ENCODE assay signal across 8 cellular contexts in genomic region chr14:65411656-65412188, GRCh38. TPM values are rescaled to one million over a fixed set of nuclear protein-coding genes. Genes with fewer than 3 reads are reported as not detected.
A peak's percentile ranks its signal among the peaks of the same experiment; 100 is the strongest.
DNase-seq lines count a peak whose midpoint lies in the region; ATAC-seq and TF ChIP-seq lines count a peak whose summit lies in the region.

No MANE protein-coding gene starts in this region.

- peak; percentile 91 for DNase-seq in HFFc6
- peak; percentile 73 for DNase-seq in NCI-H1048 (lab: John Stamatoyannopoulos, UW)
- DNase-seq in SW 1271 (lab: John Stamatoyannopoulos, UW), result peak; percentile 86 to 89
- peak; percentile 98 for DNase-seq in adipocyte (ENCODE audit: low read depth)
- peak; percentile 94 to 97 (median 95) for DNase-seq in heart left ventricle
- peak; percentile 96 for DNase-seq in pons (ENCODE audit: low spot score)
- DNase-seq in type B pancreatic cell (ENCODE audit: extremely low spot score, unreplicated experiment), result peak; percentile 88

- no peaks in the 10 kb centered on the region for H3K9me3 Mint-ChIP-seq in HFFc6
- H3K9me3 Mint-ChIP-seq in type B pancreatic cell, result no peaks in the 10 kb centered on the region

- ATAC-seq in heart left ventricle, result peak; percentile 88 to 95 (median 93)

- peaks cover 17% of the 10 kb centered on the region for H3K4me1 ChIP-seq in adipocyte (ENCODE audit: control insufficient read depth, insufficient read depth, low read length)
- peaks cover 0 to 21% (median 10%) of the 10 kb centered on the region in 12 donors for H3K4me1 ChIP-seq in heart left ventricle

- TF ChIP-seq POLR2A in heart left ventricle (IDR thresholded peaks at IDR 0.05), result peak in 1 of 2 donors; percentile 80

- H3K4me1 Mint-ChIP-seq in HFFc6 (ENCODE audit: low read depth) (peaks cover 39% of the 10 kb centered on the region), type B pancreatic cell (ENCODE audit: unreplicated experiment) (peaks cover 18% of the 10 kb centered on the region)

- peak overlapping the region; percentile 97 for H3K4me3 Mint-ChIP-seq in HFFc6
- peak overlapping the region; percentile 94 for H3K4me3 Mint-ChIP-seq in type B pancreatic cell

- TF ChIP-seq CTCF in HFFc6 (IDR thresholded peaks at IDR 0.05), result no peak
- TF ChIP-seq CTCF in heart left ventricle (IDR thresholded peaks at IDR 0.05), result no peak
- no peak for TF ChIP-seq CTCF in type B pancreatic cell (conservative IDR thresholded peaks at IDR 0.05)

- H3K4me3 ChIP-seq in GM08714 (ENCODE audit: low read length) (peak overlapping the region; percentile 93), adipocyte (ENCODE audit: low read length) (peak overlapping the region; percentile 97), heart left ventricle (peak overlapping the region; percentile 70 to 94 (median 81))

- peak overlapping the region; percentile 76 to 96 (median 90) for H3K27ac ChIP-seq in heart left ventricle

- H3K36me3 Mint-ChIP-seq in HFFc6 (ENCODE audit: low read depth) (no peaks in the 10 kb centered on the region), type B pancreatic cell (no peaks in the 10 kb centered on the region)

- H3K36me3 ChIP-seq in adipocyte (ENCODE audit: control insufficient read depth, insufficient read depth, low read length, severe bottlenecking) (no peaks in the 10 kb centered on the region), heart left ventricle (no peaks in the 10 kb centered on the region)

- intact Hi-C loops in heart left ventricle (cut with DNase I), result loop anchor here (1.0 to 10.0 kb wide), 21 partner anchors 174 to 663 kb away; partner anchors contain the start of genes FNTB (in 2 of the 10) and MAX (in 2 of the 10)

- peak overlapping the region; percentile 99 for H3K9ac ChIP-seq in adipocyte (ENCODE audit: low read length)

- H3K27me3 Mint-ChIP-seq in HFFc6 (ENCODE audit: insufficient read depth), result peaks cover 5% of the 10 kb centered on the region; the same call in 1 of the 2 replicates
- H3K27me3 Mint-ChIP-seq in type B pancreatic cell, result no peaks in the 10 kb centered on the region

- H3K27ac Mint-ChIP-seq in HFFc6 (peak overlapping the region; percentile 99), type B pancreatic cell (peak overlapping the region; percentile 96)

- 0 to 1% (median 0%) methylated on average over 13 to 42 of the region's 42 CpGs for WGBS in heart left ventricle, 4 donors

- no peaks in the 10 kb centered on the region for H3K9me3 ChIP-seq in adipocyte (ENCODE audit: control insufficient read depth, low read length)
- no peaks in the 10 kb centered on the region for H3K9me3 ChIP-seq in heart left ventricle

- no peaks in the 10 kb centered on the region for H3K27me3 ChIP-seq in adipocyte (replicated peaks; ENCODE audit: control insufficient read depth, insufficient read depth, low read length)
- H3K27me3 ChIP-seq in heart left ventricle, result no peaks in the 10 kb centered on the region

RNA-seq across cellular contexts. Expression of gene FUT8, which starts 0.8 kb away (rescaled TPM):
- total RNA-seq in HFFc6 (2021; fragmentation: NEBNext Ultra II Directional; extraction: Animal tissue kit (Norgen Biotek cat#: 25700)), result 10 to 100 TPM; 59.5 to 70.4 (median 63.8) TPM
- total RNA-seq in heart left ventricle (10 to 100 TPM; 10.2 to 17.3 (median 12.4) TPM), type B pancreatic cell (ENCODE audit: low replicate concordance) (50.9 and 67.4 TPM in 2 replicates)
- polyA plus RNA-seq in heart left ventricle, result 1 to 10 TPM; 2.8 to 8.9 TPM

Comparison
In these comparisons a context has a peak if more than half of its experiments do, and no peak if none do; other contexts are left out.
1. Peak in every context shown above with its lines: DNase-seq, ATAC-seq, H3K4me3 ChIP-seq and H3K27ac ChIP-seq.